ENCODE assay signal across 17 cellular contexts in genomic region chr13:28357247-28357825, GRCh38.
DNase-seq lines count a peak whose midpoint lies in the region; ATAC-seq and TF ChIP-seq lines count a peak whose summit lies in the region.
"Had no signal": no experiment of that assay in that cellular context is flagged by ENCODE, and none has a peak within 500 bp of the region (broad histone marks: within the 10 kb centered on the region; RNA-seq: fewer than 3 reads in every experiment).

No MANE protein-coding gene starts in this region.

- H3K36me3 ChIP-seq in GM23338 (ENCODE audit: insufficient read depth), result no peaks in the 10 kb centered on the region
- no peaks in the 10 kb centered on the region for H3K36me3 ChIP-seq in mesenchymal stem cell (ENCODE audit: control insufficient read depth in 1 of 2, insufficient read depth in 2 of 2, low read depth in 1 of 2, low read length in 2 of 2)
- H3K36me3 ChIP-seq: BE2C, stomach had no signal

- H2AK5ac ChIP-seq in mesenchymal stem cell (ENCODE audit: low read length, severe bottlenecking), result no peak overlapping the region

- H3K79me1 ChIP-seq in mesenchymal stem cell (replicated peaks; ENCODE audit: low read length, poor library complexity, severe bottlenecking), result no peaks in the 10 kb centered on the region

- H3K27ac Mint-ChIP-seq in CD14-positive monocyte, result peak overlapping the region in 4 of 7 donors; percentile 0 to 71 (median 40)
- H3K27ac Mint-ChIP-seq in GM23338, result peak overlapping the region; percentile 89
- H3K27ac Mint-ChIP-seq in activated T-helper 17 cell treated with anti-CD3 and anti-CD28 coated beads, Interleukin-2, amount 50 U/mL, for 72 hours, result no peak overlapping the region

- H4K8ac ChIP-seq in mesenchymal stem cell (ENCODE audit: low read length), result peak overlapping the region; percentile 47

- no peak overlapping the region for H2BK5ac ChIP-seq in mesenchymal stem cell (ENCODE audit: low read depth, low read length, poor library complexity, severe bottlenecking)

- peak overlapping the region; percentile 56 for H3K4me2 ChIP-seq in GM23338
- no peak overlapping the region for H3K4me2 ChIP-seq in mesenchymal stem cell (ENCODE audit: low read length, poor library complexity, severe bottlenecking)

- DNase-seq in CD14-positive monocyte (ENCODE audit: low spot score), result no peak
- no peak for DNase-seq in GM23338 (ENCODE audit: low spot score)
- peak; percentile 73 for DNase-seq in mesenchymal stem cell
- no peak for DNase-seq in islet precursor cell
- no peak for DNase-seq in foreskin keratinocyte
- no peak for DNase-seq in NCI-H748 treated with DMSO at 0.1 percent for 48 hours (lab: John Stamatoyannopoulos, UW)
- DNase-seq in NCI-H2171 treated with DMSO at 0.1 percent for 48 hours (lab: John Stamatoyannopoulos, UW), result no peak
- DNase-seq: activated naive CD4-positive, alpha-beta T cell treated with anti-CD3 and anti-CD28 coated beads, Interleukin-2, amount 50 U/mL, for 16 hours; BE2C; cerebellar nuclear complex; DMS79; NCI-H1694 treated with DMSO at 0.1 percent for 48 hours; NCI-H510A treated with DMSO at 0.1 percent for 48 hours; small intestine; stomach had no signal

- H3K36me3 Mint-ChIP-seq in CD14-positive monocyte, result peaks cover 0 to 3% of the 10 kb centered on the region in 2 donors
- H3K36me3 Mint-ChIP-seq in GM23338 (ENCODE audit: low read depth), result peaks cover 3% of the 10 kb centered on the region; the same call in 2 of the 3 replicates
- H3K36me3 Mint-ChIP-seq in activated T-helper 17 cell treated with anti-CD3 and anti-CD28 coated beads, Interleukin-2, amount 50 U/mL, for 72 hours (ENCODE audit: low read depth), result no peaks in the 10 kb centered on the region

- H3K9ac ChIP-seq in mesenchymal stem cell (ENCODE audit: low read length), result no peak overlapping the region

- intact Hi-C loops in CD14-positive monocyte (cut with micrococcal nuclease), result no loop called here

- peak overlapping the region; percentile 11 to 81 for H3K18ac ChIP-seq in mesenchymal stem cell (ENCODE audit: low read depth in 1 of 2, low read length in 2 of 2)

- ATAC-seq in GM23338 (no peak; the same call in 1 of the 3 replicates), foreskin keratinocyte (no peak)
- ATAC-seq in activated T-helper 17 cell treated with anti-CD3 and anti-CD28 coated beads, Interleukin-2, amount 50 U/mL, for 72 hours (replicated peaks), result no peak

- H3K9me3 Mint-ChIP-seq in CD14-positive monocyte (peaks cover 0 to 7% (median 0%) of the 10 kb centered on the region in 7 donors), GM23338 (no peaks in the 10 kb centered on the region)
- no peaks in the 10 kb centered on the region for H3K9me3 Mint-ChIP-seq in activated T-helper 17 cell treated with anti-CD3 and anti-CD28 coated beads, Interleukin-2, amount 50 U/mL, for 72 hours

- H3K4ac ChIP-seq in mesenchymal stem cell (ENCODE audit: low read depth in 1 of 2, low read length in 2 of 2), result peak overlapping the region in 1 of 2 experiments; percentile 59

- H4K20me1 ChIP-seq in GM23338 (replicated peaks; ENCODE audit: insufficient read depth), result no peaks in the 10 kb centered on the region

- H3K4me3 Mint-ChIP-seq in CD14-positive monocyte (peak overlapping the region in 1 of 2 donors; percentile 69), GM23338 (no peak overlapping the region)
- H3K4me3 Mint-ChIP-seq in activated T-helper 17 cell treated with anti-CD3 and anti-CD28 coated beads, Interleukin-2, amount 50 U/mL, for 72 hours, result peak overlapping the region; percentile 19

- H2AFZ ChIP-seq in GM23338, result no peak overlapping the region
- H2AFZ ChIP-seq in mesenchymal stem cell (ENCODE audit: low read depth, low read length), result peak overlapping the region; percentile 18

- TF ChIP-seq CTCF in CD14-positive monocyte (IDR thresholded peaks at IDR 0.05) (no peak), GM23338 (conservative IDR thresholded peaks at IDR 0.05; ENCODE audit: low read depth in 2 of 2) (no peak), foreskin keratinocyte (conservative IDR thresholded peaks at IDR 0.05) (no peak)

- H3K27me3 Mint-ChIP-seq in CD14-positive monocyte (ENCODE audit: low read depth in 3 of 3) (peaks cover 48 to 73% (median 70%) of the 10 kb centered on the region in 3 donors), GM23338 (ENCODE audit: insufficient read depth, low read depth, poor library complexity) (no peaks in the 10 kb centered on the region)
- no peaks in the 10 kb centered on the region for H3K27me3 Mint-ChIP-seq in activated T-helper 17 cell treated with anti-CD3 and anti-CD28 coated beads, Interleukin-2, amount 50 U/mL, for 72 hours

- H3K9me3 ChIP-seq in mesenchymal stem cell (ENCODE audit: control insufficient read depth, low read length), result no peaks in the 10 kb centered on the region
- H3K9me3 ChIP-seq: BE2C, stomach had no signal

- H3K14ac ChIP-seq in mesenchymal stem cell (ENCODE audit: low read length in 2 of 2), result no peak overlapping the region

- H3K27ac ChIP-seq in GM23338 (ENCODE audit: low read depth), result peak overlapping the region; percentile 60
- H3K27ac ChIP-seq in mesenchymal stem cell (ENCODE audit: low read length, poor library complexity, severe bottlenecking), result no peak overlapping the region
- H3K27ac ChIP-seq in foreskin keratinocyte, result no peak overlapping the region
- H3K27ac ChIP-seq: epithelial cell of prostate, stomach had no signal

- H3K79me2 ChIP-seq in GM23338 (replicated peaks; ENCODE audit: insufficient read depth), result no peaks in the 10 kb centered on the region

- H2BK120ac ChIP-seq in mesenchymal stem cell (ENCODE audit: low read depth, low read length), result no peak overlapping the region

- no peaks in the 10 kb centered on the region for H3K27me3 ChIP-seq in GM23338 (ENCODE audit: insufficient read depth)
- H3K27me3 ChIP-seq in mesenchymal stem cell (ENCODE audit: control insufficient read depth in 1 of 2, insufficient read depth in 1 of 2, low read length in 2 of 2), result no peaks in the 10 kb centered on the region
- no peaks in the 10 kb centered on the region for H3K27me3 ChIP-seq in foreskin keratinocyte
- H3K27me3 ChIP-seq: BE2C had no signal

- H3K9me2 ChIP-seq in GM23338 (ENCODE audit: insufficient read depth), result peaks cover 2% of the 10 kb centered on the region; the same call in 1 of the 2 replicates

- H3F3A ChIP-seq in GM23338 (replicated peaks; ENCODE audit: low read depth), result no peaks in the 10 kb centered on the region

- H3K4me1 Mint-ChIP-seq in CD14-positive monocyte, result peaks cover 33% of the 10 kb centered on the region
- peaks cover 29% of the 10 kb centered on the region for H3K4me1 Mint-ChIP-seq in GM23338
- H3K4me1 Mint-ChIP-seq in activated T-helper 17 cell treated with anti-CD3 and anti-CD28 coated beads, Interleukin-2, amount 50 U/mL, for 72 hours, result no peaks in the 10 kb centered on the region

- H4K91ac ChIP-seq in mesenchymal stem cell (ENCODE audit: low read length), result no peak overlapping the region

- H2BK15ac ChIP-seq in mesenchymal stem cell (ENCODE audit: low read depth, poor library complexity, severe bottlenecking), result no peak overlapping the region

- H2BK12ac ChIP-seq in mesenchymal stem cell (ENCODE audit: low read length in 2 of 2), result peak overlapping the region; percentile 57 to 60

- H3K4me1 ChIP-seq in GM23338 (ENCODE audit: insufficient read depth), result peaks cover 31% of the 10 kb centered on the region
- peaks cover 1% of the 10 kb centered on the region for H3K4me1 ChIP-seq in mesenchymal stem cell (ENCODE audit: control insufficient read depth, insufficient read depth, low read depth, low read length)
- no peaks in the 10 kb centered on the region for H3K4me1 ChIP-seq in foreskin keratinocyte
- H3K4me1 ChIP-seq: BE2C had no signal

- H3K4me3 ChIP-seq in GM23338, result no peak overlapping the region
- no peak overlapping the region for H3K4me3 ChIP-seq in mesenchymal stem cell (ENCODE audit: insufficient read depth in 1 of 2, low read depth in 1 of 2, low read length in 2 of 2)
- H3K4me3 ChIP-seq: stomach had no signal

- WGBS in mesenchymal stem cell, result 26% methylated on average over 7 of the region's 8 CpGs

- H3K23ac ChIP-seq in mesenchymal stem cell (ENCODE audit: low read length in 2 of 2), result peak overlapping the region in 1 of 2 experiments; percentile 59

TF ChIP-seq in GM23338, 12 proteins besides CTCF, POLR2A, EP300 and RAD21:
- TF ChIP-seq EZH2 (IDR thresholded peaks at IDR 0.05; ENCODE audit: low read depth, unreplicated experiment) (no peak), JUNB (IDR thresholded peaks at IDR 0.05; ENCODE audit: unreplicated experiment) (no peak), NANOG (IDR thresholded peaks at IDR 0.05; ENCODE audit: borderline replicate concordance) (no peak), POLR2AphosphoS5 (IDR thresholded peaks at IDR 0.05; ENCODE audit: low read depth) (no peak), STAT1 (IDR thresholded peaks at IDR 0.05; ENCODE audit: unreplicated experiment) (no peak)
TF ChIP-seq in GM23338: peak in this region for 0.
